In genomic region chr7:77696643-77697534, GRCh38 we compare ENCODE assay signal across 8 cellular contexts. TPM values are rescaled to one million over a fixed set of nuclear protein-coding genes. Genes with fewer than 3 reads are reported as not detected.
A peak's percentile ranks its signal among the peaks of the same experiment; 100 is the strongest.
DNase-seq lines count a peak whose midpoint lies in the region; ATAC-seq lines count a peak whose summit lies in the region.

No MANE protein-coding gene starts in this region.

- in situ Hi-C loops in ACHN (cut with HindIII; ENCODE audit: low pct_ligation_motif_present, low pct_unique_long_range_greater_than_20kb, low sequenced_read_pairs): no loop called here

- peaks cover 50% of the 10 kb centered on the region for H3K4me1 Mint-ChIP-seq in activated CD4-positive, alpha-beta memory T cell treated with anti-CD3 and anti-CD28 coated beads for 36 hours (ENCODE audit: low read depth)
- H3K4me1 Mint-ChIP-seq in memory B cell: peaks cover 27% of the 10 kb centered on the region

- peak; percentile 72 for DNase-seq in ACHN
- peak; percentile 78 for DNase-seq in NCI-H526 treated with DMSO at 0.1 percent for 48 hours (lab: John Stamatoyannopoulos, UW)
- DNase-seq in activated CD4-positive, alpha-beta memory T cell treated with anti-CD3 and anti-CD28 coated beads for 36 hours: peak; percentile 73
- peak; percentile 51 for DNase-seq in effector CD8-positive, alpha-beta T cell (lab: John Stamatoyannopoulos, UW)
- peak; percentile 40 to 68 for DNase-seq in memory B cell (ENCODE audit: low spot score in 2 of 2)
- peak; percentile 40 for DNase-seq in stimulated activated CD8-positive, alpha-beta memory T cell treated with anti-CD3 and anti-CD28 coated beads, Interleukin-15, amount 100 ng/mL, for 24 hours (ENCODE audit: low read depth)

- no peaks in the 10 kb centered on the region for H3K9me3 Mint-ChIP-seq in activated CD4-positive, alpha-beta memory T cell treated with anti-CD3 and anti-CD28 coated beads for 36 hours
- H3K9me3 Mint-ChIP-seq in memory B cell: no peaks in the 10 kb centered on the region

- peaks cover 10% of the 10 kb centered on the region for H3K36me3 Mint-ChIP-seq in activated CD4-positive, alpha-beta memory T cell treated with anti-CD3 and anti-CD28 coated beads for 36 hours
- H3K36me3 Mint-ChIP-seq in memory B cell: peaks cover 5% of the 10 kb centered on the region

- H3K4me3 Mint-ChIP-seq in activated CD4-positive, alpha-beta memory T cell treated with anti-CD3 and anti-CD28 coated beads for 36 hours: peak overlapping the region; percentile 89
- peak overlapping the region; percentile 99 for H3K4me3 Mint-ChIP-seq in memory B cell

- intact Hi-C loops in activated CD4-positive, alpha-beta memory T cell treated with anti-CD3 and anti-CD28 coated beads for 36 hours (cut with micrococcal nuclease): loop anchor here (1.0 to 5.0 kb wide), 4 partner anchors 35 to 161 kb away; partner anchors contain the start of genes PHTF2 and TMEM60

- H3K27me3 Mint-ChIP-seq in activated CD4-positive, alpha-beta memory T cell treated with anti-CD3 and anti-CD28 coated beads for 36 hours: no peaks in the 10 kb centered on the region
- H3K27me3 Mint-ChIP-seq in memory B cell: no peaks in the 10 kb centered on the region

- CTCF ChIA-PET in activated CD4-positive, alpha-beta memory T cell treated with anti-CD3 and anti-CD28 coated beads for 36 hours (lab: Charles Lee): interaction anchor here (0.8 to 4.1 kb wide), 9 partner anchors 9 to 239 kb away, joined by 3 to 33 read pairs (median 4); no protein-coding TSS in a partner anchor

- POLR2A ChIA-PET in activated CD4-positive, alpha-beta memory T cell treated with anti-CD3 and anti-CD28 coated beads for 36 hours (lab: Charles Lee): interaction anchor here (0.9 to 1.5 kb wide), 8 partner anchors 11 to 218 kb away, joined by 3 to 7 read pairs (median 3); partner anchors contain the start of genes PHTF2 and TMEM60

- peak; percentile 6 for ATAC-seq in GM18873 (IDR thresholded peaks at IDR 0.05; ENCODE audit: low FRiP score, unreplicated experiment)
- ATAC-seq in HG03159 (IDR thresholded peaks at IDR 0.05; ENCODE audit: unreplicated experiment): peak; percentile 24
- ATAC-seq in memory B cell (ENCODE audit: low read depth): peak; percentile 28

- peak overlapping the region; percentile 95 for H3K27ac Mint-ChIP-seq in activated CD4-positive, alpha-beta memory T cell treated with anti-CD3 and anti-CD28 coated beads for 36 hours
- H3K27ac Mint-ChIP-seq in memory B cell: peak overlapping the region; percentile 90

RNA-seq across cellular contexts. Expression of gene RSBN1L, which starts 0.6 kb away (rescaled TPM):
- total RNA-seq in activated CD4-positive, alpha-beta memory T cell treated with anti-CD3 and anti-CD28 coated beads for 36 hours: 10 to 100 TPM; 18.5 to 21.1 TPM

Comparison
In these comparisons a context has a peak if more than half of its experiments do, and no peak if none do; other contexts are left out.
1. Peak in every context shown above with its lines: DNase-seq and ATAC-seq.